ENCODE assay signal across 8 cellular contexts in the genomic region with DNA sequence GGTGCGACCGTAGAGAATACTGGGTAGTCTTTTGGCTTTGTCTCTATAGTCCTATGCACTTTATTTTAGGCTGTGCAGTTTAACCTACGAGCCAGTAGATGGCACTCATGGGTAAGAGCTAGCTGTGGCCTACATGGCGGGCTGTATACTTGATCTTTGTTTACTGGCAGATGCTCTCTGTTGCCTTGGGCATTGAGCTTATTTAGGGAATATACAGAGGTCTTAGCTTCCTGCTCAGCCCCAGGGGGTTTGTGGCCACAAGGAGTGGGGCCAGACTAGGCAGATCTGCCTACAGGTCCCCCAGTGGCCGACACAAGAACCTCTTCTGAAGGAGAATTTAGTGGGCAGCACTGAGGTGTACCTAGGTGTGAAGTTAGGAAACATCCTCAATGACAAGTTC.
DNase-seq lines count a peak whose midpoint lies in the region; ATAC-seq, FAIRE-seq and TF ChIP-seq lines count a peak whose summit lies in the region.

No MANE protein-coding gene starts in this region.

- FAIRE-seq in K562 (lab: Jason Lieb, UNC): peak; percentile 35
- FAIRE-seq in islet of Langerhans (lab: Jason Lieb, UNC): peak; percentile 96

- ATAC-seq in HG03432 (IDR thresholded peaks at IDR 0.05; ENCODE audit: unreplicated experiment): peak; percentile 99
- peak; percentile 81 for ATAC-seq in K562

- 0% methylated on average over 2 of the region's 5 CpGs for WGBS in K562 (ENCODE audit: insufficient coverage, low coverage, missing lambda C conversion rate)
- 9 to 24% methylated on average over 4 to 5 of the region's 5 CpGs for WGBS in testis, 2 donors

- intact Hi-C loops in K562 (cut with micrococcal nuclease): loop anchor here (1.0 to 2.0 kb wide), 3 partner anchors 177 to 379 kb away; no protein-coding TSS in a partner anchor
- intact Hi-C loops in testis (cut with DNase I; ENCODE audit: low total_unique reads): no loop called here

- H3K9ac ChIP-seq in K562 (ENCODE audit: insufficient read depth in 1 of 2, low read depth in 2 of 2, low read length in 2 of 2): no peak overlapping the region

- H3K4me1 ChIP-seq in K562 (replicated peaks in 1 of 2; ENCODE audit: control insufficient read depth in 2 of 2, insufficient read depth in 2 of 2, low read length in 2 of 2) (no peaks in the 10 kb centered on the region), testis (no peaks in the 10 kb centered on the region)

- H3K4me3 ChIP-seq in K562 (no peak overlapping the region), testis (no peak overlapping the region)

- H3K27me3 ChIP-seq in K562 (ENCODE audit: control insufficient read depth in 2 of 2, insufficient read depth in 2 of 2, low read length in 2 of 2) (no peaks in the 10 kb centered on the region), testis (no peaks in the 10 kb centered on the region)

- TF ChIP-seq CTCF in GM20000 (IDR thresholded peaks at IDR 0.05; ENCODE audit: extremely low read depth, missing control alignments) (peak; percentile 28), K562 (IDR thresholded peaks at IDR 0.05 in 2 of 3, conservative IDR thresholded peaks at IDR 0.05 in 1 of 3; ENCODE audit: insufficient read depth in 2 of 3, low read depth in 1 of 3, low read length in 3 of 3) (peak; percentile 63 to 73 (median 64)), testis (IDR thresholded peaks at IDR 0.05) (peak in 2 of 3 experiments; percentile 46 to 57)

- no peak for TF ChIP-seq POLR2A in K562 (conservative IDR thresholded peaks at IDR 0.05)
- no peak for TF ChIP-seq POLR2A in testis (IDR thresholded peaks at IDR 0.05)

- no peaks in the 10 kb centered on the region for H3K36me3 ChIP-seq in K562 (ENCODE audit: control insufficient read depth, insufficient read depth, low read length)
- H3K36me3 ChIP-seq in testis (ENCODE audit: low read depth, missing control alignments): no peaks in the 10 kb centered on the region

- no peaks in the 10 kb centered on the region for H3K9me1 ChIP-seq in K562 (ENCODE audit: control insufficient read depth, insufficient read depth, low read length)

- peak; percentile 62 to 67 for TF ChIP-seq RAD21 in K562 (CRISPR knock-in tag; conservative IDR thresholded peaks at IDR 0.05 in 1 of 2, IDR thresholded peaks at IDR 0.05 in 1 of 2)

- H3K27ac ChIP-seq in K562 (ENCODE audit: extremely low read depth, low read depth, low read length) (no peak overlapping the region), testis (no peak overlapping the region)

- H3K79me2 ChIP-seq in K562 (ENCODE audit: control insufficient read depth, insufficient read depth, low read length): no peaks in the 10 kb centered on the region

- TF ChIP-seq EP300 in K562 (IDR thresholded peaks at IDR 0.05; ENCODE audit: low read length): no peak

- CTCF ChIA-PET in K562 (lab: Yijun Ruan, JAX; ENCODE audit: low intra/inter-chr PET ratio): no interaction called here

- no peaks in the 10 kb centered on the region for H3K9me3 ChIP-seq in K562 (replicated peaks; ENCODE audit: control insufficient read depth, insufficient read depth, low read depth, low read length)
- H3K9me3 ChIP-seq in testis: no peaks in the 10 kb centered on the region

- in situ Hi-C loops in G401 (cut with HindIII; ENCODE audit: low sequenced_read_pairs) (no loop called here), K562 (cut with MboI) (no loop called here)

- peak; percentile 0 for DNase-seq in G401 (ENCODE audit: low spot score)
- DNase-seq in GM20000 (ENCODE audit: low spot score): peak; percentile 23
- DNase-seq in NCI-H524 (lab: John Stamatoyannopoulos, UW): peak; percentile 2 to 47
- DNase-seq in K562 (ENCODE audit: extremely low read depth in 1 of 4, low spot score in 3 of 4): peak; percentile 10 to 16 (median 16)
- DNase-seq in testis: peak; percentile 32
- DNase-seq in central memory CD4-positive, alpha-beta T cell: no peak

- POLR2A ChIA-PET in K562 (lab: Yijun Ruan, JAX): interaction anchor here (0.7 kb wide), 1 partner anchor 177 kb away, joined by 3 read pairs; no protein-coding TSS in a partner anchor

- H3K4me2 ChIP-seq in K562 (ENCODE audit: insufficient read depth, low read length): no peak overlapping the region

- H4K20me1 ChIP-seq in K562 (replicated peaks; ENCODE audit: control insufficient read depth, insufficient read depth, low read length): no peaks in the 10 kb centered on the region

- no peak overlapping the region for H2AFZ ChIP-seq in K562 (ENCODE audit: low read depth, low read length)

- no TSS peak for BruUV-seq in K562 (replicated peaks; lab: Mats Ljungman, UMichigan)

TF ChIP-seq in K562, 482 proteins besides CTCF, POLR2A, EP300 and RAD21:
- TF ChIP-seq, protein P1, sequence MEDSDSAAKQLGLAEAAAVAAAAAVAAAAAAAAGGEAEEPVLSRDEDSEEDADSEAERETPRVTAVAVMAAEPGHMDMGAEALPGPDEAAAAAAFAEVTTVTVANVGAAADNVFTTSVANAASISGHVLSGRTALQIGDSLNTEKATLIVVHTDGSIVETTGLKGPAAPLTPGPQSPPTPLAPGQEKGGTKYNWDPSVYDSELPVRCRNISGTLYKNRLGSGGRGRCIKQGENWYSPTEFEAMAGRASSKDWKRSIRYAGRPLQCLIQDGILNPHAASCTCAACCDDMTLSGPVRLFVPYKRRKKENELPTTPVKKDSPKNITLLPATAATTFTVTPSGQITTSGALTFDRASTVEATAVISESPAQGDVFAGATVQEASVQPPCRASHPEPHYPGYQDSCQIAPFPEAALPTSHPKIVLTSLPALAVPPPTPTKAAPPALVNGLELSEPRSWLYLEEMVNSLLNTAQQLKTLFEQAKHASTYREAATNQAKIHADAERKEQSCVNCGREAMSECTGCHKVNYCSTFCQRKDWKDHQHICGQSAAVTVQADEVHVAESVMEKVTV (CRISPR knock-in tag; IDR thresholded peaks at IDR 0.05): 0 out of 2 replicates have a peak, but pooled peaks have one; percentile 20
- peak; percentile 35; the same call in 1 of the 2 replicates for TF ChIP-seq SMC3 (conservative IDR thresholded peaks at IDR 0.05; ENCODE audit: insufficient read depth, low read depth, low read length)
- TF ChIP-seq TCF7L2 (IDR thresholded peaks at IDR 0.05; ENCODE audit: low read depth, low read length): no peak
